Comparison of ENCODE assay signal across 30 cellular contexts in genomic region chr9:106634641-106635040, GRCh38.
"Had no signal": no experiment of that assay in that cellular context is flagged by ENCODE, and none has a peak within 500 bp of the region (broad histone marks: within the 10 kb centered on the region; RNA-seq: fewer than 3 reads in every experiment).

No MANE protein-coding gene starts in this region.

- H3K9me3 ChIP-seq: MG63, Peyer's patch, SJCRH30 had no signal

- H3K36me3 ChIP-seq: MG63, Peyer's patch, SJCRH30 had no signal

- H3K4me3 ChIP-seq: MG63, Peyer's patch, SJCRH30, SK-N-MC had no signal

- ATAC-seq: PC-3, T-cell had no signal

- DNase-seq: Kasumi-1, MG63, MV-4-11, NCI-H1092, NCI-H1105, NCI-H1417 treated with DMSO at 0.1 percent for 48 hours, NCI-H1436 treated with DMSO at 0.1 percent for 48 hours, NCI-H1694 treated with DMSO at 0.1 percent for 48 hours, NCI-H187 treated with DMSO at 0.1 percent for 48 hours, NCI-H2029, NCI-H2081, NCI-H2171 treated with DMSO at 0.1 percent for 48 hours, NCI-H2227 treated with DMSO at 0.1 percent for 48 hours, NCI-H345, NCI-H446 treated with DMSO at 0.1 percent for 48 hours, NCI-H510A, NCI-H524, NCI-H526, NCI-H69, NCI-H748 treated with DMSO at 0.1 percent for 48 hours, NCI-H82, OCI-M1, PC-3, Peyer's patch, RPMI8226, SHP77, SIG-M5, SJCRH30, T-cell had no signal

- H3K27ac ChIP-seq: Peyer's patch, SJCRH30, SK-N-MC had no signal

- H3K4me1 ChIP-seq: Peyer's patch, SJCRH30 had no signal

- H3K27me3 ChIP-seq: MG63, Peyer's patch, SJCRH30 had no signal
